In genomic region chr5:177447611-177448243, GRCh38 we compare ENCODE assay signal across 1 cellular context.
TF ChIP-seq lines count a peak whose summit lies in the region.

No MANE protein-coding gene starts in this region.

TF ChIP-seq in HepG2, 621 proteins besides CTCF, POLR2A, EP300 and RAD21 (continues in another document):
- TF ChIP-seq, protein P1, sequence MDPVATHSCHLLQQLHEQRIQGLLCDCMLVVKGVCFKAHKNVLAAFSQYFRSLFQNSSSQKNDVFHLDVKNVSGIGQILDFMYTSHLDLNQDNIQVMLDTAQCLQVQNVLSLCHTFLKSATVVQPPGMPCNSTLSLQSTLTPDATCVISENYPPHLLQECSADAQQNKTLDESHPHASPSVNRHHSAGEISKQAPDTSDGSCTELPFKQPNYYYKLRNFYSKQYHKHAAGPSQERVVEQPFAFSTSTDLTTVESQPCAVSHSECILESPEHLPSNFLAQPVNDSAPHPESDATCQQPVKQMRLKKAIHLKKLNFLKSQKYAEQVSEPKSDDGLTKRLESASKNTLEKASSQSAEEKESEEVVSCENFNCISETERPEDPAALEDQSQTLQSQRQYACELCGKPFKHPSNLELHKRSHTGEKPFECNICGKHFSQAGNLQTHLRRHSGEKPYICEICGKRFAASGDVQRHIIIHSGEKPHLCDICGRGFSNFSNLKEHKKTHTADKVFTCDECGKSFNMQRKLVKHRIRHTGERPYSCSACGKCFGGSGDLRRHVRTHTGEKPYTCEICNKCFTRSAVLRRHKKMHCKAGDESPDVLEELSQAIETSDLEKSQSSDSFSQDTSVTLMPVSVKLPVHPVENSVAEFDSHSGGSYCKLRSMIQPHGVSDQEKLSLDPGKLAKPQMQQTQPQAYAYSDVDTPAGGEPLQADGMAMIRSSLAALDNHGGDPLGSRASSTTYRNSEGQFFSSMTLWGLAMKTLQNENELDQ (CRISPR knock-in tag; IDR thresholded peaks at IDR 0.05; ENCODE audit: borderline replicate concordance): no peak
- TF ChIP-seq THYN1 (CRISPR knock-in tag; IDR thresholded peaks at IDR 0.05; ENCODE audit: borderline replicate concordance, low read depth): no peak
- TF ChIP-seq MED8 (CRISPR knock-in tag; IDR thresholded peaks at IDR 0.05; ENCODE audit: insufficient replicate concordance): peak; percentile 62
- 0 out of 2 replicates have a peak, but pooled peaks have one; percentile 31 for TF ChIP-seq U2AF2 (IDR thresholded peaks at IDR 0.05; ENCODE audit: low read depth, low read length)
- peak; percentile 42; the same call in 1 of the 2 replicates for TF ChIP-seq DPF2 (CRISPR knock-in tag; IDR thresholded peaks at IDR 0.05; ENCODE audit: borderline replicate concordance, low read depth)
- no peak for TF ChIP-seq AFF4 (CRISPR knock-in tag; IDR thresholded peaks at IDR 0.05)
- peak; percentile 50; the same call in 1 of the 2 replicates for TF ChIP-seq IRF2 (CRISPR knock-in tag; IDR thresholded peaks at IDR 0.05)
- TF ChIP-seq NKX3-1 (CRISPR knock-in tag; IDR thresholded peaks at IDR 0.05): no peak
- TF ChIP-seq ZNF660 (CRISPR knock-in tag; IDR thresholded peaks at IDR 0.05; ENCODE audit: borderline replicate concordance, low read depth): no peak
- no peak for TF ChIP-seq ZBTB40 (IDR thresholded peaks at IDR 0.05)
- TF ChIP-seq ZBTB40 (CRISPR knock-in tag; IDR thresholded peaks at IDR 0.05): 0 out of 2 replicates have a peak, but pooled peaks have one; percentile 52
- peak; percentile 23; the same call in 1 of the 2 replicates for TF ChIP-seq ZBTB38 (CRISPR knock-in tag; IDR thresholded peaks at IDR 0.05)
- no peak for TF ChIP-seq TCF7 (IDR thresholded peaks at IDR 0.05; ENCODE audit: low read depth)
- TF ChIP-seq ZNF703 (CRISPR knock-in tag; IDR thresholded peaks at IDR 0.05; ENCODE audit: borderline replicate concordance): no peak
- TF ChIP-seq IKZF4 (CRISPR knock-in tag; IDR thresholded peaks at IDR 0.05; ENCODE audit: borderline replicate concordance, low read depth, not compliant biosample characterization): peak; percentile 36
- TF ChIP-seq NFE2 (CRISPR knock-in tag; IDR thresholded peaks at IDR 0.05): no peak
- no peak for TF ChIP-seq E2F5 (CRISPR knock-in tag; conservative IDR thresholded peaks at IDR 0.05)
- peak; percentile 91 for TF ChIP-seq POLR2G (IDR thresholded peaks at IDR 0.05; ENCODE audit: low read depth, low read length)
- no peak for TF ChIP-seq HNRNPH1 (optimal IDR thresholded peaks at IDR 0.05; ENCODE audit: low read depth, low read length)
- TF ChIP-seq, protein P2, sequence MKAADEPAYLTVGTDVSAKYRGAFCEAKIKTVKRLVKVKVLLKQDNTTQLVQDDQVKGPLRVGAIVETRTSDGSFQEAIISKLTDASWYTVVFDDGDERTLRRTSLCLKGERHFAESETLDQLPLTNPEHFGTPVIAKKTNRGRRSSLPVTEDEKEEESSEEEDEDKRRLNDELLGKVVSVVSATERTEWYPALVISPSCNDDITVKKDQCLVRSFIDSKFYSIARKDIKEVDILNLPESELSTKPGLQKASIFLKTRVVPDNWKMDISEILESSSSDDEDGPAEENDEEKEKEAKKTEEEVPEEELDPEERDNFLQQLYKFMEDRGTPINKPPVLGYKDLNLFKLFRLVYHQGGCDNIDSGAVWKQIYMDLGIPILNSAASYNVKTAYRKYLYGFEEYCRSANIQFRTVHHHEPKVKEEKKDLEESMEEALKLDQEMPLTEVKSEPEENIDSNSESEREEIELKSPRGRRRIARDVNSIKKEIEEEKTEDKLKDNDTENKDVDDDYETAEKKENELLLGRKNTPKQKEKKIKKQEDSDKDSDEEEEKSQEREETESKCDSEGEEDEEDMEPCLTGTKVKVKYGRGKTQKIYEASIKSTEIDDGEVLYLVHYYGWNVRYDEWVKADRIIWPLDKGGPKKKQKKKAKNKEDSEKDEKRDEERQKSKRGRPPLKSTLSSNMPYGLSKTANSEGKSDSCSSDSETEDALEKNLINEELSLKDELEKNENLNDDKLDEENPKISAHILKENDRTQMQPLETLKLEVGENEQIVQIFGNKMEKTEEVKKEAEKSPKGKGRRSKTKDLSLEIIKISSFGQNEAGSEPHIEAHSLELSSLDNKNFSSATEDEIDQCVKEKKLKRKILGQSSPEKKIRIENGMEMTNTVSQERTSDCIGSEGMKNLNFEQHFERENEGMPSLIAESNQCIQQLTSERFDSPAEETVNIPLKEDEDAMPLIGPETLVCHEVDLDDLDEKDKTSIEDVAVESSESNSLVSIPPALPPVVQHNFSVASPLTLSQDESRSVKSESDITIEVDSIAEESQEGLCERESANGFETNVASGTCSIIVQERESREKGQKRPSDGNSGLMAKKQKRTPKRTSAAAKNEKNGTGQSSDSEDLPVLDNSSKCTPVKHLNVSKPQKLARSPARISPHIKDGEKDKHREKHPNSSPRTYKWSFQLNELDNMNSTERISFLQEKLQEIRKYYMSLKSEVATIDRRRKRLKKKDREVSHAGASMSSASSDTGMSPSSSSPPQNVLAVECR (CRISPR knock-in tag; IDR thresholded peaks at IDR 0.05; ENCODE audit: borderline replicate concordance): no peak; the same call in 1 of the 2 replicates
- TF ChIP-seq, protein P3, sequence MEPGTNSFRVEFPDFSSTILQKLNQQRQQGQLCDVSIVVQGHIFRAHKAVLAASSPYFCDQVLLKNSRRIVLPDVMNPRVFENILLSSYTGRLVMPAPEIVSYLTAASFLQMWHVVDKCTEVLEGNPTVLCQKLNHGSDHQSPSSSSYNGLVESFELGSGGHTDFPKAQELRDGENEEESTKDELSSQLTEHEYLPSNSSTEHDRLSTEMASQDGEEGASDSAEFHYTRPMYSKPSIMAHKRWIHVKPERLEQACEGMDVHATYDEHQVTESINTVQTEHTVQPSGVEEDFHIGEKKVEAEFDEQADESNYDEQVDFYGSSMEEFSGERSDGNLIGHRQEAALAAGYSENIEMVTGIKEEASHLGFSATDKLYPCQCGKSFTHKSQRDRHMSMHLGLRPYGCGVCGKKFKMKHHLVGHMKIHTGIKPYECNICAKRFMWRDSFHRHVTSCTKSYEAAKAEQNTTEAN (CRISPR knock-in tag; conservative IDR thresholded peaks at IDR 0.05): no peak
- TF ChIP-seq, protein P4, sequence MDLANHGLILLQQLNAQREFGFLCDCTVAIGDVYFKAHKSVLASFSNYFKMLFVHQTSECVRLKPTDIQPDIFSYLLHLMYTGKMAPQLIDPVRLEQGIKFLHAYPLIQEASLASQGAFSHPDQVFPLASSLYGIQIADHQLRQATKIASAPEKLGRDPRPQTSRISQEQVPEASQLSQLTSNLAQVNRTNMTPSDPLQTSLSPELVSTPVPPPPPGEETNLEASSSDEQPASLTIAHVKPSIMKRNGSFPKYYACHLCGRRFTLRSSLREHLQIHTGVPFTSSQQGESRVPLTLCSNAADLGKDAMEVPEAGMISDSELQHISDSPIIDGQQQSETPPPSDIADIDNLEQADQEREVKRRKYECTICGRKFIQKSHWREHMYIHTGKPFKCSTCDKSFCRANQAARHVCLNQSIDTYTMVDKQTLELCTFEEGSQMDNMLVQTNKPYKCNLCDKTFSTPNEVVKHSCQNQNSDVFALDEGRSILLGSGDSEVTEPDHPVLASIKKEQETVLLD (CRISPR knock-in tag; IDR thresholded peaks at IDR 0.05; ENCODE audit: low read depth): 0 out of 2 replicates have a peak, but pooled peaks have one; percentile 40
- peak; percentile 74 for TF ChIP-seq ZGPAT (CRISPR knock-in tag; IDR thresholded peaks at IDR 0.05)
- peak; percentile 76; the same call in 1 of the 2 replicates for TF ChIP-seq JUND (CRISPR knock-in tag; IDR thresholded peaks at IDR 0.05)
- no peak for TF ChIP-seq TEAD2 (CRISPR knock-in tag; IDR thresholded peaks at IDR 0.05)
- TF ChIP-seq SMARCE1 (IDR thresholded peaks at IDR 0.05; ENCODE audit: borderline replicate concordance): no peak
- no peak for TF ChIP-seq ZNF549 (CRISPR knock-in tag; IDR thresholded peaks at IDR 0.05)
